8 cellular contexts compared by ENCODE assay signal in the genomic region with DNA sequence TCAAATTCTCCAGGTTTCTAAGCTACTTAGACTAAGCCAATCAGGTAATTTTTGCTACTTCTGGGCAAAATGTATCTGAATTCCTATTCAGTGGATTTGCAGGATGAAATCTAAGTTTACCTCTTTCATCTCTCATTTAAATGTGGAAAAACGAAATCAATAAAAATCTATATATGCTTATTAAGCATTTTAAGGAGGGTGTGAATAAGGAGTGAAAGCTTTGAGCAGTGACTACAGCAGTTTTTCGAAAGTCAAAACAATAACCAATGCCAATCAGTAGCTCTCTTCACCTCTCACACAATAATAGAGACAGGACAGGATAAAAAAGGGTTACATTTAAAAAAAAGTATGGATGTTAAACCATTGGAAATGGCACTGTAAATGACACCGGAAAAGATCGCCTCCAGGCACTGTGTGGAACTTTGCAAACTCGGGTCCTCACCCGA. TPM values are rescaled to one million over a fixed set of nuclear protein-coding genes. Genes with fewer than 3 reads are reported as not detected.
DNase-seq lines count a peak whose midpoint lies in the region; ATAC-seq and TF ChIP-seq lines count a peak whose summit lies in the region.

No MANE protein-coding gene starts in this region.

- peak overlapping the region; percentile 90 for H3K4me3 Mint-ChIP-seq in activated CD4-positive, alpha-beta T cell treated with anti-CD3 and anti-CD28 coated beads for 36 hours
- peak overlapping the region; percentile 99 for H3K4me3 Mint-ChIP-seq in neural progenitor cell

- H3K9me3 Mint-ChIP-seq in activated CD4-positive, alpha-beta T cell treated with anti-CD3 and anti-CD28 coated beads for 36 hours (ENCODE audit: low read depth): no peaks in the 10 kb centered on the region
- H3K9me3 Mint-ChIP-seq in neural progenitor cell: no peaks in the 10 kb centered on the region

- peaks cover 15% of the 10 kb centered on the region for H4K20me1 ChIP-seq in neural progenitor cell (ENCODE audit: low read depth)

- no peaks in the 10 kb centered on the region for H3K36me3 ChIP-seq in neural progenitor cell

- peaks cover 6% of the 10 kb centered on the region for H3K27me3 Mint-ChIP-seq in activated CD4-positive, alpha-beta T cell treated with anti-CD3 and anti-CD28 coated beads for 36 hours
- H3K27me3 Mint-ChIP-seq in neural progenitor cell (ENCODE audit: insufficient read depth, low read depth): no peaks in the 10 kb centered on the region

- CTCF ChIA-PET in activated CD4-positive, alpha-beta T cell treated with anti-CD3 and anti-CD28 coated beads for 36 hours (lab: Charles Lee): interaction anchor here (0.7 to 3.2 kb wide), 7 partner anchors 12 to 594 kb away, joined by 3 to 13 read pairs (median 4); a partner anchor contains a TSS
- CTCF ChIA-PET in HEK293T (lab: Yijun Ruan, JAX): interaction anchor here (0.7 to 0.9 kb wide), 2 partner anchors 160 to 170 kb away, joined by 3 read pairs; no protein-coding TSS in a partner anchor

- H3F3A ChIP-seq in neural progenitor cell (ENCODE audit: low read depth): peaks cover 4% of the 10 kb centered on the region

- POLR2A ChIA-PET in activated CD4-positive, alpha-beta T cell treated with anti-CD3 and anti-CD28 coated beads for 36 hours (lab: Charles Lee): interaction anchor here (1.0 to 1.6 kb wide), 3 partner anchors 102 to 162 kb away, joined by 3 to 11 read pairs (median 4); a partner anchor contains a TSS
- POLR2A ChIA-PET in HEK293T (lab: Yijun Ruan, JAX): interaction anchor here (0.6 to 1.5 kb wide), 10 partner anchors 8 to 466 kb away, joined by 3 to 9 read pairs (median 4); a partner anchor contains a TSS

- no peak overlapping the region for H3K27ac ChIP-seq in neural progenitor cell

- peak overlapping the region; percentile 74 for H3K4me2 ChIP-seq in neural progenitor cell

- peaks cover 4% of the 10 kb centered on the region for H3K27me3 ChIP-seq in neural progenitor cell

- no peaks in the 10 kb centered on the region for H3K9me3 ChIP-seq in neural progenitor cell (ENCODE audit: low read depth)

- H3K79me2 ChIP-seq in neural progenitor cell (ENCODE audit: low read depth): peaks cover 43% of the 10 kb centered on the region

- H3K36me3 Mint-ChIP-seq in activated CD4-positive, alpha-beta T cell treated with anti-CD3 and anti-CD28 coated beads for 36 hours (ENCODE audit: low read depth): no peaks in the 10 kb centered on the region
- H3K36me3 Mint-ChIP-seq in neural progenitor cell: peaks cover 1% of the 10 kb centered on the region

- H3K9ac ChIP-seq in neural progenitor cell: no peak overlapping the region

- intact Hi-C loops in activated CD4-positive, alpha-beta T cell treated with anti-CD3 and anti-CD28 coated beads for 36 hours (cut with DNase I, micrococcal nuclease): loop anchor here (1.0 to 10.0 kb wide), 9 partner anchors 59 to 1646 kb away; a partner anchor contains a TSS

- peak overlapping the region; percentile 85 for H2AFZ ChIP-seq in neural progenitor cell (replicated peaks)

- DNase-seq in activated CD4-positive, alpha-beta T cell treated with anti-CD3 and anti-CD28 coated beads for 36 hours: no peak
- DNase-seq in activated CD4-positive, alpha-beta T cell treated with anti-CD3 and anti-CD28 coated beads for 1 hour: no peak
- no peak for DNase-seq in choroid plexus epithelial cell (ENCODE audit: low read depth)
- DNase-seq in neural progenitor cell (ENCODE audit: low spot score): no peak
- no peak for DNase-seq in HT-29 (ENCODE audit: low spot score)
- no peak for DNase-seq in HEK293T (ENCODE audit: extremely low spot score)
- DNase-seq in islet precursor cell: no peak

- H3K4me1 Mint-ChIP-seq in activated CD4-positive, alpha-beta T cell treated with anti-CD3 and anti-CD28 coated beads for 36 hours: peaks cover 12% of the 10 kb centered on the region
- H3K4me1 Mint-ChIP-seq in neural progenitor cell: peaks cover 15% of the 10 kb centered on the region

- H3K4me1 ChIP-seq in neural progenitor cell: peaks cover 13% of the 10 kb centered on the region

- TF ChIP-seq CTCF in choroid plexus epithelial cell (conservative IDR thresholded peaks at IDR 0.05; ENCODE audit: low read depth, low read length) (no peak), neural progenitor cell (IDR thresholded peaks at IDR 0.05) (peak; percentile 2)

- peak; percentile 20 for ATAC-seq in activated CD4-positive, alpha-beta T cell treated with anti-CD3 and anti-CD28 coated beads for 36 hours
- ATAC-seq in HG03521 (IDR thresholded peaks at IDR 0.05; ENCODE audit: unreplicated experiment): peak; percentile 12

- peak overlapping the region; percentile 88 for H3K27ac Mint-ChIP-seq in activated CD4-positive, alpha-beta T cell treated with anti-CD3 and anti-CD28 coated beads for 36 hours
- H3K27ac Mint-ChIP-seq in neural progenitor cell: peak overlapping the region; percentile 80

- H3K4me3 ChIP-seq in choroid plexus epithelial cell (ENCODE audit: low read depth, low read length) (peak overlapping the region; percentile 76), neural progenitor cell (peak overlapping the region; percentile 99)

TF ChIP-seq in HEK293T, 16 proteins besides CTCF, POLR2A, EP300 and RAD21:
- TF ChIP-seq LEF1 (IDR thresholded peaks at IDR 0.05; ENCODE audit: borderline replicate concordance) (no peak), NFRKB (IDR thresholded peaks at IDR 0.05) (no peak), FOXM1 (IDR thresholded peaks at IDR 0.05; ENCODE audit: borderline replicate concordance) (no peak), SP1 (IDR thresholded peaks at IDR 0.05) (no peak), CTBP1 (IDR thresholded peaks at IDR 0.05; ENCODE audit: borderline replicate concordance) (no peak), ELF4 (IDR thresholded peaks at IDR 0.05) (no peak), FOXK2 (IDR thresholded peaks at IDR 0.05) (no peak), HDGF (IDR thresholded peaks at IDR 0.05; ENCODE audit: borderline replicate concordance) (no peak), L3MBTL2 (conservative IDR thresholded peaks at IDR 0.05) (no peak; the same call in 1 of the 2 replicates), ARNT (IDR thresholded peaks at IDR 0.05) (no peak), BHLHE40 (IDR thresholded peaks at IDR 0.05; ENCODE audit: borderline replicate concordance) (no peak), SUZ12 (IDR thresholded peaks at IDR 0.05) (no peak), FOXA1 (IDR thresholded peaks at IDR 0.05) (no peak), TARDBP (IDR thresholded peaks at IDR 0.05) (no peak), ZNF384 (IDR thresholded peaks at IDR 0.05) (no peak)
- TF ChIP-seq, protein P1, sequence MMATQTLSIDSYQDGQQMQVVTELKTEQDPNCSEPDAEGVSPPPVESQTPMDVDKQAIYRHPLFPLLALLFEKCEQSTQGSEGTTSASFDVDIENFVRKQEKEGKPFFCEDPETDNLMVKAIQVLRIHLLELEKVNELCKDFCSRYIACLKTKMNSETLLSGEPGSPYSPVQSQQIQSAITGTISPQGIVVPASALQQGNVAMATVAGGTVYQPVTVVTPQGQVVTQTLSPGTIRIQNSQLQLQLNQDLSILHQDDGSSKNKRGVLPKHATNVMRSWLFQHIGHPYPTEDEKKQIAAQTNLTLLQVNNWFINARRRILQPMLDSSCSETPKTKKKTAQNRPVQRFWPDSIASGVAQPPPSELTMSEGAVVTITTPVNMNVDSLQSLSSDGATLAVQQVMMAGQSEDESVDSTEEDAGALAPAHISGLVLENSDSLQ (IDR thresholded peaks at IDR 0.05): no peak; the same call in 1 of the 2 replicates

RNA-seq across cellular contexts. Expression of a gene that starts 0.5 kb away (rescaled TPM):
- 10 to 100 TPM; 13.1 to 21.4 TPM for total RNA-seq in activated CD4-positive, alpha-beta T cell treated with anti-CD3 and anti-CD28 coated beads for 36 hours
- 48.2 and 48.5 TPM in 2 replicates for total RNA-seq in neural progenitor cell (ENCODE audit: low replicate concordance)
- 25.0 and 27.0 TPM in 2 replicates for total RNA-seq in HT-29 (2014; rRNA removed; shearing (Covaris generic))
